Comparison of ENCODE assay signal across 1 cellular context in genomic region chr4:78551420-78552351, GRCh38.
TF ChIP-seq lines count a peak whose summit lies in the region.

TSS of gene ANXA3 (plus strand) at chr4:78551770. CDS start at chr4:78554474, 2,704 bp downstream.

TF ChIP-seq in HEK293, 187 proteins besides CTCF, POLR2A, EP300 and RAD21 (continued from another document and continues in another):
- TF ChIP-seq GLIS1 (tag by site-specific recombination; IDR thresholded peaks at IDR 0.05) (peak; percentile 46; the same call in 1 of the 2 replicates), ZNF747 (tag by site-specific recombination; IDR thresholded peaks at IDR 0.05) (no peak), BCL11A (tag by site-specific recombination; IDR thresholded peaks at IDR 0.05; ENCODE audit: low read depth) (no peak), ZBTB21 (tag by site-specific recombination; IDR thresholded peaks at IDR 0.05) (no peak), ZNF184 (tag by site-specific recombination; IDR thresholded peaks at IDR 0.05) (no peak), ZNF843 (tag by site-specific recombination; IDR thresholded peaks at IDR 0.05) (no peak), GLI2 (tag by site-specific recombination; IDR thresholded peaks at IDR 0.05; ENCODE audit: borderline replicate concordance, low read depth) (no peak), ZNF623 (tag by site-specific recombination; IDR thresholded peaks at IDR 0.05) (no peak), ZNF555 (tag by site-specific recombination; conservative IDR thresholded peaks at IDR 0.05) (no peak), ZNF624 (tag by site-specific recombination; IDR thresholded peaks at IDR 0.05) (no peak), ZNF560 (tag by site-specific recombination; IDR thresholded peaks at IDR 0.05; ENCODE audit: borderline replicate concordance) (no peak), ZNF239 (tag by site-specific recombination; IDR thresholded peaks at IDR 0.05) (no peak), ZFHX2 (tag by site-specific recombination; conservative IDR thresholded peaks at IDR 0.05) (peak; percentile 70), ZNF654 (tag by site-specific recombination; IDR thresholded peaks at IDR 0.05; ENCODE audit: low read depth) (no peak), ZBTB1 (tag by site-specific recombination; IDR thresholded peaks at IDR 0.05) (no peak), ZSCAN4 (tag by site-specific recombination; IDR thresholded peaks at IDR 0.05) (no peak), KLF8 (tag by site-specific recombination; IDR thresholded peaks at IDR 0.05) (peak; percentile 48), ZNF629 (tag by site-specific recombination; IDR thresholded peaks at IDR 0.05) (no peak), KLF16 (tag by site-specific recombination; IDR thresholded peaks at IDR 0.05) (no peak), ZNF202 (tag by site-specific recombination; IDR thresholded peaks at IDR 0.05; ENCODE audit: borderline replicate concordance) (no peak), ZNF138 (tag by site-specific recombination; IDR thresholded peaks at IDR 0.05; ENCODE audit: borderline replicate concordance) (no peak), RBAK (tag by site-specific recombination; IDR thresholded peaks at IDR 0.05) (no peak), SP2 (tag by site-specific recombination; IDR thresholded peaks at IDR 0.05) (no peak), ZNF133 (tag by site-specific recombination; IDR thresholded peaks at IDR 0.05) (no peak), ZNF488 (tag by site-specific recombination; IDR thresholded peaks at IDR 0.05) (no peak), BCL11B (tag by site-specific recombination; IDR thresholded peaks at IDR 0.05; ENCODE audit: low read depth) (no peak), ZNF596 (tag by site-specific recombination; IDR thresholded peaks at IDR 0.05) (no peak), ZNF10 (tag by site-specific recombination; IDR thresholded peaks at IDR 0.05) (no peak; the same call in 1 of the 2 replicates), ZNF350 (tag by site-specific recombination; IDR thresholded peaks at IDR 0.05) (no peak), SP7 (tag by site-specific recombination; IDR thresholded peaks at IDR 0.05) (no peak), ZNF132 (tag by site-specific recombination; IDR thresholded peaks at IDR 0.05; ENCODE audit: borderline replicate concordance) (no peak), MEIS1 (CRISPR knock-in tag; IDR thresholded peaks at IDR 0.05; ENCODE audit: borderline replicate concordance) (no peak), ZNF366 (tag by site-specific recombination; conservative IDR thresholded peaks at IDR 0.05) (no peak), ZNF335 (tag by site-specific recombination; conservative IDR thresholded peaks at IDR 0.05) (peak; percentile 88), ZFP37 (tag by site-specific recombination; IDR thresholded peaks at IDR 0.05) (no peak), ZNF140 (tag by site-specific recombination; IDR thresholded peaks at IDR 0.05) (no peak), ZNF707 (tag by site-specific recombination; IDR thresholded peaks at IDR 0.05) (no peak), ZNF658 (tag by site-specific recombination; IDR thresholded peaks at IDR 0.05) (no peak), ZNF830 (tag by site-specific recombination; IDR thresholded peaks at IDR 0.05; ENCODE audit: low read depth) (no peak), ZSCAN16 (tag by site-specific recombination; IDR thresholded peaks at IDR 0.05) (no peak), ZNF514 (tag by site-specific recombination; IDR thresholded peaks at IDR 0.05) (no peak), ZNF549 (tag by site-specific recombination; IDR thresholded peaks at IDR 0.05) (no peak), ZNF394 (tag by site-specific recombination; IDR thresholded peaks at IDR 0.05; ENCODE audit: borderline replicate concordance) (peak; percentile 25; the same call in 1 of the 2 replicates), ZEB2 (tag by site-specific recombination; IDR thresholded peaks at IDR 0.05) (no peak), ZNF501 (tag by site-specific recombination; IDR thresholded peaks at IDR 0.05) (no peak), EGR2 (tag by site-specific recombination; IDR thresholded peaks at IDR 0.05; ENCODE audit: low read depth) (0 out of 2 replicates have a peak, but pooled peaks have one; percentile 25), SETDB1 (IDR thresholded peaks at IDR 0.05; ENCODE audit: insufficient read length, low read length) (no peak), REPIN1 (tag by site-specific recombination; IDR thresholded peaks at IDR 0.05; ENCODE audit: low read depth) (no peak), ZNF692 (tag by site-specific recombination; IDR thresholded peaks at IDR 0.05) (peak; percentile 66), MYNN (tag by site-specific recombination; IDR thresholded peaks at IDR 0.05; ENCODE audit: borderline replicate concordance) (no peak), ZNF521 (tag by site-specific recombination; IDR thresholded peaks at IDR 0.05) (no peak), ZNF2 (tag by site-specific recombination; IDR thresholded peaks at IDR 0.05) (no peak), ZNF404 (tag by site-specific recombination; IDR thresholded peaks at IDR 0.05) (no peak), ZNF837 (tag by site-specific recombination; IDR thresholded peaks at IDR 0.05) (no peak), ZNF76 (tag by site-specific recombination; IDR thresholded peaks at IDR 0.05; ENCODE audit: borderline replicate concordance, low read depth) (no peak)
- TF ChIP-seq, protein P1, sequence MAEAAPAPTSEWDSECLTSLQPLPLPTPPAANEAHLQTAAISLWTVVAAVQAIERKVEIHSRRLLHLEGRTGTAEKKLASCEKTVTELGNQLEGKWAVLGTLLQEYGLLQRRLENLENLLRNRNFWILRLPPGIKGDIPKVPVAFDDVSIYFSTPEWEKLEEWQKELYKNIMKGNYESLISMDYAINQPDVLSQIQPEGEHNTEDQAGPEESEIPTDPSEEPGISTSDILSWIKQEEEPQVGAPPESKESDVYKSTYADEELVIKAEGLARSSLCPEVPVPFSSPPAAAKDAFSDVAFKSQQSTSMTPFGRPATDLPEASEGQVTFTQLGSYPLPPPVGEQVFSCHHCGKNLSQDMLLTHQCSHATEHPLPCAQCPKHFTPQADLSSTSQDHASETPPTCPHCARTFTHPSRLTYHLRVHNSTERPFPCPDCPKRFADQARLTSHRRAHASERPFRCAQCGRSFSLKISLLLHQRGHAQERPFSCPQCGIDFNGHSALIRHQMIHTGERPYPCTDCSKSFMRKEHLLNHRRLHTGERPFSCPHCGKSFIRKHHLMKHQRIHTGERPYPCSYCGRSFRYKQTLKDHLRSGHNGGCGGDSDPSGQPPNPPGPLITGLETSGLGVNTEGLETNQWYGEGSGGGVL (tag by site-specific recombination; IDR thresholded peaks at IDR 0.05) = peak; percentile 65
- TF ChIP-seq, protein P2, sequence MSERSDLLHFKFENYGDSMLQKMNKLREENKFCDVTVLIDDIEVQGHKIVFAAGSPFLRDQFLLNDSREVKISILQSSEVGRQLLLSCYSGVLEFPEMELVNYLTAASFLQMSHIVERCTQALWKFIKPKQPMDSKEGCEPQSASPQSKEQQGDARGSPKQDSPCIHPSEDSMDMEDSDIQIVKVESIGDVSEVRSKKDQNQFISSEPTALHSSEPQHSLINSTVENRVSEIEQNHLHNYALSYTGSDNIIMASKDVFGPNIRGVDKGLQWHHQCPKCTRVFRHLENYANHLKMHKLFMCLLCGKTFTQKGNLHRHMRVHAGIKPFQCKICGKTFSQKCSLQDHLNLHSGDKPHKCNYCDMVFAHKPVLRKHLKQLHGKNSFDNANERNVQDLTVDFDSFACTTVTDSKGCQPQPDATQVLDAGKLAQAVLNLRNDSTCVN (tag by site-specific recombination; optimal IDR thresholded peaks at IDR 0.05) = peak; percentile 82
- TF ChIP-seq, protein P3, sequence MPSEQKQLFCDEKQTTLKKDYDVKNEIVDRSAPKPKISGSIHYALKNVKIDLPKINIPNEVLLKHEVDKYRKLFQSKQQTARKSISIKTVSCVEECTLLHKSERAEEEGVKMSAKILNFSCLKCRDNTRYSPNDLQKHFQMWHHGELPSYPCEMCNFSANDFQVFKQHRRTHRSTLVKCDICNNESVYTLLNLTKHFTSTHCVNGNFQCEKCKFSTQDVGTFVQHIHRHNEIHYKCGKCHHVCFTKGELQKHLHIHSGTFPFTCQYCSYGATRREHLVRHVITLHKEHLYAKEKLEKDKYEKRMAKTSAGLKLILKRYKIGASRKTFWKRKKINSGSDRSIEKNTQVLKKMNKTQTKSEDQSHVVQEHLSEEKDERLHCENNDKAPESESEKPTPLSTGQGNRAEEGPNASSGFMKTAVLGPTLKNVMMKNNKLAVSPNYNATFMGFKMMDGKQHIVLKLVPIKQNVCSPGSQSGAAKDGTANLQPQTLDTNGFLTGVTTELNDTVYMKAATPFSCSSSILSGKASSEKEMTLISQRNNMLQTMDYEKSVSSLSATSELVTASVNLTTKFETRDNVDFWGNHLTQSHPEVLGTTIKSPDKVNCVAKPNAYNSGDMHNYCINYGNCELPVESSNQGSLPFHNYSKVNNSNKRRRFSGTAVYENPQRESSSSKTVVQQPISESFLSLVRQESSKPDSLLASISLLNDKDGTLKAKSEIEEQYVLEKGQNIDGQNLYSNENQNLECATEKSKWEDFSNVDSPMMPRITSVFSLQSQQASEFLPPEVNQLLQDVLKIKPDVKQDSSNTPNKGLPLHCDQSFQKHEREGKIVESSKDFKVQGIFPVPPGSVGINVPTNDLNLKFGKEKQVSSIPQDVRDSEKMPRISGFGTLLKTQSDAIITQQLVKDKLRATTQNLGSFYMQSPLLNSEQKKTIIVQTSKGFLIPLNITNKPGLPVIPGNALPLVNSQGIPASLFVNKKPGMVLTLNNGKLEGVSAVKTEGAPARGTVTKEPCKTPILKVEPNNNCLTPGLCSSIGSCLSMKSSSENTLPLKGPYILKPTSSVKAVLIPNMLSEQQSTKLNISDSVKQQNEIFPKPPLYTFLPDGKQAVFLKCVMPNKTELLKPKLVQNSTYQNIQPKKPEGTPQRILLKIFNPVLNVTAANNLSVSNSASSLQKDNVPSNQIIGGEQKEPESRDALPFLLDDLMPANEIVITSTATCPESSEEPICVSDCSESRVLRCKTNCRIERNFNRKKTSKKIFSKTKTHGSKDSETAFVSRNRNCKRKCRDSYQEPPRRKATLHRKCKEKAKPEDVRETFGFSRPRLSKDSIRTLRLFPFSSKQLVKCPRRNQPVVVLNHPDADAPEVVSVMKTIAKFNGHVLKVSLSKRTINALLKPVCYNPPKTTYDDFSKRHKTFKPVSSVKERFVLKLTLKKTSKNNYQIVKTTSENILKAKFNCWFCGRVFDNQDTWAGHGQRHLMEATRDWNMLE (tag by site-specific recombination; conservative IDR thresholded peaks at IDR 0.05; ENCODE audit: low read depth) = no peak
- TF ChIP-seq, protein P4, sequence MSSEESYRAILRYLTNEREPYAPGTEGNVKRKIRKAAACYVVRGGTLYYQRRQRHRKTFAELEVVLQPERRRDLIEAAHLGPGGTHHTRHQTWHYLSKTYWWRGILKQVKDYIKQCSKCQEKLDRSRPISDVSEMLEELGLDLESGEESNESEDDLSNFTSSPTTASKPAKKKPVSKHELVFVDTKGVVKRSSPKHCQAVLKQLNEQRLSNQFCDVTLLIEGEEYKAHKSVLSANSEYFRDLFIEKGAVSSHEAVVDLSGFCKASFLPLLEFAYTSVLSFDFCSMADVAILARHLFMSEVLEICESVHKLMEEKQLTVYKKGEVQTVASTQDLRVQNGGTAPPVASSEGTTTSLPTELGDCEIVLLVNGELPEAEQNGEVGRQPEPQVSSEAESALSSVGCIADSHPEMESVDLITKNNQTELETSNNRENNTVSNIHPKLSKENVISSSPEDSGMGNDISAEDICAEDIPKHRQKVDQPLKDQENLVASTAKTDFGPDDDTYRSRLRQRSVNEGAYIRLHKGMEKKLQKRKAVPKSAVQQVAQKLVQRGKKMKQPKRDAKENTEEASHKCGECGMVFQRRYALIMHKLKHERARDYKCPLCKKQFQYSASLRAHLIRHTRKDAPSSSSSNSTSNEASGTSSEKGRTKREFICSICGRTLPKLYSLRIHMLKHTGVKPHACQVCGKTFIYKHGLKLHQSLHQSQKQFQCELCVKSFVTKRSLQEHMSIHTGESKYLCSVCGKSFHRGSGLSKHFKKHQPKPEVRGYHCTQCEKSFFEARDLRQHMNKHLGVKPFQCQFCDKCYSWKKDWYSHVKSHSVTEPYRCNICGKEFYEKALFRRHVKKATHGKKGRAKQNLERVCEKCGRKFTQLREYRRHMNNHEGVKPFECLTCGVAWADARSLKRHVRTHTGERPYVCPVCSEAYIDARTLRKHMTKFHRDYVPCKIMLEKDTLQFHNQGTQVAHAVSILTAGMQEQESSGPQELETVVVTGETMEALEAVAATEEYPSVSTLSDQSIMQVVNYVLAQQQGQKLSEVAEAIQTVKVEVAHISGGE (tag by site-specific recombination; conservative IDR thresholded peaks at IDR 0.05; ENCODE audit: low read depth) = no peak; the same call in 1 of the 2 replicates
